Comparison of ENCODE assay signal across 25 cellular contexts in genomic region chr19:16455489-16455888, GRCh38. TPM values are rescaled to one million over a fixed set of nuclear protein-coding genes. Genes with fewer than 3 reads are reported as not detected.
DNase-seq lines count a peak whose midpoint lies in the region; ATAC-seq, FAIRE-seq and TF ChIP-seq lines count a peak whose summit lies in the region.
"Had no signal": no experiment of that assay in that cellular context is flagged by ENCODE, and none has a peak within 500 bp of the region (broad histone marks: within the 10 kb centered on the region; RNA-seq: fewer than 3 reads in every experiment).

No MANE protein-coding gene starts in this region.

- no peak overlapping the region for H3K4me2 ChIP-seq in H9 (ENCODE audit: insufficient read depth, insufficient read length, low read length)
- H3K4me2 ChIP-seq in HepG2 (ENCODE audit: low read depth, low read length): no peak overlapping the region

- H3K14ac ChIP-seq in H9 (ENCODE audit: insufficient read depth, low read length): no peak overlapping the region

- no peak overlapping the region for H2BK5ac ChIP-seq in H9 (ENCODE audit: insufficient read length, low read length)

- H3K27me3 Mint-ChIP-seq in H9 (ENCODE audit: low read depth) (no peaks in the 10 kb centered on the region), WTC11 (ENCODE audit: low read depth) (no peaks in the 10 kb centered on the region)
- H3K27me3 Mint-ChIP-seq: activated naive CD8-positive, alpha-beta T cell treated with anti-CD3 and anti-CD28 coated beads for 36 hours had no signal

- no peak overlapping the region for H2BK12ac ChIP-seq in H9 (ENCODE audit: insufficient read length, low read depth, low read length)

- H2AFZ ChIP-seq in H9 (ENCODE audit: low read length) (no peak overlapping the region), HepG2 (ENCODE audit: low read length) (no peak overlapping the region)

- no peak overlapping the region for H4K8ac ChIP-seq in H9 (replicated peaks; ENCODE audit: insufficient read length, low read depth, low read length)

- H2BK120ac ChIP-seq in H9 (ENCODE audit: low read depth, low read length, poor library complexity, severe bottlenecking): no peak overlapping the region

- H3K4me1 ChIP-seq in H9 (ENCODE audit: insufficient read depth, low read length): peaks cover 12% of the 10 kb centered on the region; the same call in 1 of the 2 replicates
- H3K4me1 ChIP-seq in HepG2 (ENCODE audit: insufficient read depth, low read length): peaks cover 44% of the 10 kb centered on the region
- H3K4me1 ChIP-seq in gastrocnemius medialis: peaks cover 77 to 86% of the 10 kb centered on the region in 2 donors

- WGBS in H9 (ENCODE audit: extremely low coverage, insufficient read length, low lambda C conversion rate): no CpG with 5 or more reads among the region's 5 CpGs
- 98% methylated on average over 5 of the region's 5 CpGs for WGBS in HepG2 (ENCODE audit: low lambda C conversion rate)

- CTCF ChIA-PET in WTC11 (lab: Charles Lee) (interaction anchor here (1.3 to 3.3 kb wide), 2 partner anchors 13 to 40 kb away, joined by 3 to 24 read pairs; partner anchors contain the start of genes C19orf44 and CALR3), HepG2 (lab: Yijun Ruan, JAX; ENCODE audit: low intra/inter-chr PET ratio, low total read pairs) (no interaction called here)

- no peaks in the 10 kb centered on the region for H3K27me3 ChIP-seq in H9 (ENCODE audit: insufficient read depth, low read length)
- H3K27me3 ChIP-seq in HepG2 (ENCODE audit: control insufficient read depth in 1 of 2, insufficient read depth in 2 of 2, low read length in 2 of 2): no peaks in the 10 kb centered on the region
- no peaks in the 10 kb centered on the region for H3K27me3 ChIP-seq in gastrocnemius medialis
- H3K27me3 ChIP-seq: uterus had no signal

- H3K36me3 ChIP-seq in HepG2 (replicated peaks in 1 of 2; ENCODE audit: control insufficient read depth in 1 of 2, insufficient read depth in 2 of 2, low read length in 2 of 2) (peaks cover 1 to 3% of the 10 kb centered on the region in 2 experiments; a peak in 1 of 5 replicates), gastrocnemius medialis (no peaks in the 10 kb centered on the region)
- H3K36me3 ChIP-seq: uterus had no signal

- peaks cover 2% of the 10 kb centered on the region for H4K20me1 ChIP-seq in H9 (ENCODE audit: control insufficient read depth, insufficient read depth, insufficient read length)
- H4K20me1 ChIP-seq in HepG2 (ENCODE audit: insufficient read depth, low read length): peaks cover 6% of the 10 kb centered on the region; the same call in 1 of the 2 replicates

- no peak overlapping the region for H3K27ac ChIP-seq in H9 (ENCODE audit: insufficient read length, low read depth, low read length)
- H3K27ac ChIP-seq in HepG2 (ENCODE audit: extremely low read length, insufficient read depth, low read length): no peak overlapping the region
- H3K27ac ChIP-seq in gastrocnemius medialis: peak overlapping the region; percentile 91 to 99 (median 96)

- in situ Hi-C loops in HepG2 (cut with HindIII; ENCODE audit: extremely low pct_ligation_motif_present, low pct_unique_long_range_greater_than_20kb): no loop called here
- in situ Hi-C loops in gastrocnemius medialis (cut with MboI; ENCODE audit: low sequenced_read_pairs in 4 of 4): loop anchor here in 2 of 4 donors (25.0 kb wide), 1 partner anchor 1582 kb away; no protein-coding TSS in a partner anchor

- no peak overlapping the region for H3K4me3 ChIP-seq in HepG2 (replicated peaks in 1 of 3; ENCODE audit: insufficient read depth in 1 of 3, low read depth in 2 of 3, low read length in 3 of 3)
- H3K4me3 ChIP-seq in gastrocnemius medialis: no peak overlapping the region
- H3K4me3 ChIP-seq: uterus had no signal

- FAIRE-seq in HepG2 (lab: Jason Lieb, UNC): no peak

- H3K23ac ChIP-seq in H9 (ENCODE audit: insufficient read length, low read depth, low read length): no peak overlapping the region

- no peak overlapping the region for H2AK5ac ChIP-seq in H9 (ENCODE audit: insufficient read length, low read length)

- ATAC-seq in WTC11: no peak
- no peak for ATAC-seq in HepG2
- ATAC-seq in gastrocnemius medialis: no peak
- ATAC-seq: esophagus mucosa, PC-3, sciatic nerve had no signal

- no peaks in the 10 kb centered on the region for H3K23me2 ChIP-seq in H9 (ENCODE audit: insufficient read length, low read depth, low read length, poor library complexity, severe bottlenecking)

- POLR2A ChIA-PET in WTC11 (lab: Charles Lee): no interaction called here
- POLR2A ChIA-PET in HepG2 (lab: Yijun Ruan, JAX): no interaction called here

- TF ChIP-seq POLR2A in HepG2 (IDR thresholded peaks at IDR 0.05; ENCODE audit: insufficient read depth in 1 of 2, low read depth in 2 of 2, low read length in 2 of 2) (no peak), gastrocnemius medialis (IDR thresholded peaks at IDR 0.05) (no peak)

- no peak for TF ChIP-seq RAD21 in HepG2 (CRISPR knock-in tag; IDR thresholded peaks at IDR 0.05)

- H3K9ac ChIP-seq in H9 (ENCODE audit: extremely low read depth, insufficient read length, low read length): no peak overlapping the region
- H3K9ac ChIP-seq in HepG2 (ENCODE audit: insufficient read depth, low read depth, low read length): no peak overlapping the region

- peak overlapping the region in 2 of 3 experiments; percentile 52 to 77; a peak in 2 of 7 replicates for H3K27ac Mint-ChIP-seq in H9
- H3K27ac Mint-ChIP-seq in WTC11: peak overlapping the region; percentile 74; the same call in 1 of the 2 replicates
- H3K27ac Mint-ChIP-seq: activated naive CD8-positive, alpha-beta T cell treated with anti-CD3 and anti-CD28 coated beads for 36 hours; activated T-helper 2 cell treated with anti-CD3 and anti-CD28 coated beads, Interferon-gamma antibody, Interleukin-2, Interleukin-4, amounts not matched to agents 10 μg/mL and 5 μg/mL and 100 μg/mL, durations not matched to agents 14 hours and 24 hours and 36 hours had no signal

- no TSS peak for BruUV-seq in HepG2 (replicated peaks; lab: Mats Ljungman, UMichigan)

- no peak overlapping the region for H3K4ac ChIP-seq in H9 (ENCODE audit: low read depth, low read length)

- no peaks in the 10 kb centered on the region for H3K9me3 ChIP-seq in H9 (ENCODE audit: control insufficient read depth, low read depth, low read length)
- no peaks in the 10 kb centered on the region for H3K9me3 ChIP-seq in HepG2 (ENCODE audit: low read length)
- no peaks in the 10 kb centered on the region for H3K9me3 ChIP-seq in gastrocnemius medialis
- H3K9me3 ChIP-seq: uterus had no signal

- TF ChIP-seq CTCF in H9 (conservative IDR thresholded peaks at IDR 0.05): no peak
- TF ChIP-seq CTCF in WTC11 (IDR thresholded peaks at IDR 0.05): no peak
- TF ChIP-seq CTCF in HepG2 (CRISPR knock-in tag; IDR thresholded peaks at IDR 0.05): no peak
- TF ChIP-seq CTCF in gastrocnemius medialis (IDR thresholded peaks at IDR 0.05 in 4 of 5, conservative IDR thresholded peaks at IDR 0.05 in 1 of 5): no peak

- H3K79me2 ChIP-seq in H9 (ENCODE audit: insufficient read depth, low read length) (peaks cover 33% of the 10 kb centered on the region; the same call in 1 of the 2 replicates), HepG2 (ENCODE audit: insufficient read depth, low read length) (peaks cover 86% of the 10 kb centered on the region)

- intact Hi-C loops in HepG2 (cut with micrococcal nuclease; ENCODE audit: unreplicated experiment) (no loop called here), gastrocnemius medialis (cut with DNase I; ENCODE audit: low total_unique reads) (loop anchor here (5.0 kb wide), 1 partner anchor 127 kb away; no protein-coding TSS in a partner anchor)

- peaks cover 4% of the 10 kb centered on the region for H3K79me1 ChIP-seq in H9 (ENCODE audit: insufficient read depth, low read depth, low read length, poor library complexity, severe bottlenecking)

- DNase-seq in H9 (no peak), WTC11 (ENCODE audit: low spot score) (no peak), HepG2 (ENCODE audit: low spot score) (no peak), gastrocnemius medialis (no peak), hypothalamus (lab: John Stamatoyannopoulos, UW) (no peak), OCI-M1 (lab: John Stamatoyannopoulos, UW) (no peak)
- no peak for DNase-seq in activated naive CD4-positive, alpha-beta T cell treated with Interleukin-2 at 50 U/mL for 16 hours
- DNase-seq: activated naive CD8-positive, alpha-beta T cell treated with anti-CD3 and anti-CD28 coated beads for 36 hours; DMS79; effector memory CD4-positive, alpha-beta T cell; foreskin melanocyte; Kasumi-1; NCI-H1694 treated with DMSO at 0.1 percent for 48 hours; PC-3; SHP77 treated with DMSO at 0.1 percent for 48 hours; stimulated activated CD8-positive, alpha-beta memory T cell treated with anti-CD3 and anti-CD28 coated beads, Interleukin-4, amount 100 ng/mL, for 48 hours; uterus had no signal

- no peak for TF ChIP-seq EP300 in HepG2 (IDR thresholded peaks at IDR 0.05; ENCODE audit: low read depth in 2 of 2, low read length in 2 of 2)
- TF ChIP-seq EP300 in HepG2 (CRISPR knock-in tag; IDR thresholded peaks at IDR 0.05; ENCODE audit: borderline replicate concordance): no peak

- no peak overlapping the region for H2BK15ac ChIP-seq in H9 (ENCODE audit: low read depth, low read length)

- H2BK20ac ChIP-seq in H9 (ENCODE audit: low read depth, low read length, poor library complexity, severe bottlenecking): no peak overlapping the region

- H3K4me1 Mint-ChIP-seq in H9: peaks cover 42 to 47% of the 10 kb centered on the region in 2 experiments
- H3K4me1 Mint-ChIP-seq in WTC11: peaks cover 52% of the 10 kb centered on the region

- no peak overlapping the region for H4K5ac ChIP-seq in H9 (ENCODE audit: insufficient read length, low read depth, low read length)

- H3K4me3 Mint-ChIP-seq in H9 (no peak overlapping the region), WTC11 (no peak overlapping the region)
- H3K4me3 Mint-ChIP-seq: activated naive CD8-positive, alpha-beta T cell treated with anti-CD3 and anti-CD28 coated beads for 36 hours had no signal

- H3T11ph ChIP-seq in H9 (ENCODE audit: low read length): no peak overlapping the region

- H4K91ac ChIP-seq in H9 (ENCODE audit: insufficient read length, low read depth, low read length): no peak overlapping the region

- H3K9me3 Mint-ChIP-seq in H9 (no peaks in the 10 kb centered on the region), WTC11 (no peaks in the 10 kb centered on the region)
- H3K9me3 Mint-ChIP-seq: activated naive CD8-positive, alpha-beta T cell treated with anti-CD3 and anti-CD28 coated beads for 36 hours; activated T-helper 2 cell treated with anti-CD3 and anti-CD28 coated beads, Interferon-gamma antibody, Interleukin-2, Interleukin-4, amounts not matched to agents 10 μg/mL and 5 μg/mL and 100 μg/mL, durations not matched to agents 14 hours and 24 hours and 36 hours had no signal

- no peak overlapping the region for H3K56ac ChIP-seq in H9 (ENCODE audit: insufficient read length, low read depth, low read length)

- H3K36me3 Mint-ChIP-seq in H9 (ENCODE audit: insufficient read depth in 1 of 3, low read depth in 3 of 3): peaks cover 0 to 5% (median 0%) of the 10 kb centered on the region in 3 experiments; a peak in 2 of 7 replicates
- no peaks in the 10 kb centered on the region for H3K36me3 Mint-ChIP-seq in WTC11

- H3K18ac ChIP-seq in H9 (ENCODE audit: insufficient read length, low read depth, low read length): no peak overlapping the region

RNA-seq across cellular contexts. Expression of gene EPS15L1, which starts 16.3 kb away (rescaled TPM):
- total RNA-seq in H9 (2021): 31.8 and 33.3 TPM in 2 replicates
- 37.9 to 44.8 TPM (median 39.1 TPM) in 3 replicates for total RNA-seq in WTC11 (2021)
- total RNA-seq in HepG2 (2016; rRNA removed; fragmentation: Illumina TruSeq; extraction: Trizol): 7.0 and 8.6 TPM in 2 replicates
- 3.7 and 4.1 TPM in 2 replicates for total RNA-seq in HepG2 (2016; cell fraction: cytosol; rRNA removed; fragmentation: Illumina TruSeq; extraction: Trizol; ENCODE audit: low read depth)
- 8.4 and 8.7 TPM in 2 replicates for total RNA-seq in HepG2 (2016; cell fraction: insoluble cytoplasmic fraction; rRNA removed; fragmentation: Illumina TruSeq; extraction: Trizol)
- 5.5 and 7.2 TPM in 2 replicates for total RNA-seq in HepG2 (2016; cell fraction: membrane; rRNA removed; fragmentation: Illumina TruSeq; extraction: Trizol)
- total RNA-seq in HepG2 (2016; cell fraction: nucleus; rRNA removed; fragmentation: Illumina TruSeq; extraction: Trizol): 16.1 and 18.4 TPM in 2 replicates
- polyA plus RNA-seq in HepG2 (2011; rRNA removed): 14.0 and 16.5 TPM in 2 replicates
- polyA plus RNA-seq in HepG2 (2011; cell fraction: cytosol; rRNA removed): 8.2 and 8.5 TPM in 2 replicates
- polyA plus RNA-seq in HepG2 (2011; cell fraction: nucleus; rRNA removed): 28.2 and 31.7 TPM in 2 replicates
- 23.7 and 24.6 TPM in 2 replicates for polyA plus RNA-seq in HepG2 (2012)
- 2.8 TPM in 2 replicates for polyA plus RNA-seq in HepG2 (2016; cell fraction: cytosol; fragmentation: Illumina TruSeq; extraction: Trizol; ENCODE audit: low read depth)
- 18.3 and 21.1 TPM in 2 replicates for polyA plus RNA-seq in HepG2 (2016; cell fraction: insoluble cytoplasmic fraction; fragmentation: Illumina TruSeq; extraction: Trizol; ENCODE audit: low read depth)
- polyA plus RNA-seq in HepG2 (2016; cell fraction: membrane; fragmentation: Illumina TruSeq; extraction: Trizol; ENCODE audit: low read depth): 3.9 and 5.1 TPM in 2 replicates
- polyA plus RNA-seq in HepG2 (2016; cell fraction: nucleus; fragmentation: Illumina TruSeq; extraction: Trizol; ENCODE audit: insufficient read depth, low read depth): 25.3 and 31.3 TPM in 2 replicates
- polyA minus RNA-seq in HepG2 (2011; rRNA and poly(A)+ RNA removed; ENCODE audit: low replicate concordance): 22.5 and 23.7 TPM in 2 replicates
- polyA minus RNA-seq in HepG2 (2011; cell fraction: cytosol; rRNA and poly(A)+ RNA removed): 13.0 and 19.8 TPM in 2 replicates
- 31.8 and 42.8 TPM in 2 replicates for polyA minus RNA-seq in HepG2 (2011; cell fraction: nucleus; rRNA and poly(A)+ RNA removed)
- total RNA-seq in gastrocnemius medialis: 10 to 100 TPM; 52.5 to 61.7 (median 59.7) TPM

RNA-seq across cellular contexts. Expression of gene CALR3, which starts 40.5 kb away (rescaled TPM):
- total RNA-seq in H9 (2021): 0.44 and 0.53 TPM in 2 replicates
- 0.21 to 0.87 TPM (median 0.50 TPM) in 3 replicates for total RNA-seq in WTC11 (2021)
- not detected in 2 replicates for total RNA-seq in HepG2 (2016; rRNA removed; fragmentation: Illumina TruSeq; extraction: Trizol)
- not detected in 2 replicates for total RNA-seq in HepG2 (2016; cell fraction: cytosol; rRNA removed; fragmentation: Illumina TruSeq; extraction: Trizol; ENCODE audit: low read depth)
- total RNA-seq in HepG2 (2016; cell fraction: insoluble cytoplasmic fraction; rRNA removed; fragmentation: Illumina TruSeq; extraction: Trizol): not detected in 2 replicates
- total RNA-seq in HepG2 (2016; cell fraction: membrane; rRNA removed; fragmentation: Illumina TruSeq; extraction: Trizol): not detected in 2 replicates
- total RNA-seq in HepG2 (2016; cell fraction: nucleus; rRNA removed; fragmentation: Illumina TruSeq; extraction: Trizol): not detected in 2 replicates
- polyA plus RNA-seq in HepG2 (2011; rRNA removed): not detected in 2 replicates
- polyA plus RNA-seq in HepG2 (2011; cell fraction: cytosol; rRNA removed): not detected in 2 replicates
- not detected in 2 replicates for polyA plus RNA-seq in HepG2 (2011; cell fraction: nucleus; rRNA removed)
- polyA plus RNA-seq in HepG2 (2012): 0.16 TPM in 1 of 2 replicates, not detected in the other
- polyA plus RNA-seq in HepG2 (2016; cell fraction: cytosol; fragmentation: Illumina TruSeq; extraction: Trizol; ENCODE audit: low read depth): not detected in 2 replicates
- polyA plus RNA-seq in HepG2 (2016; cell fraction: insoluble cytoplasmic fraction; fragmentation: Illumina TruSeq; extraction: Trizol; ENCODE audit: low read depth): not detected in 2 replicates
- polyA plus RNA-seq in HepG2 (2016; cell fraction: membrane; fragmentation: Illumina TruSeq; extraction: Trizol; ENCODE audit: low read depth): not detected in 2 replicates
- polyA plus RNA-seq in HepG2 (2016; cell fraction: nucleus; fragmentation: Illumina TruSeq; extraction: Trizol; ENCODE audit: insufficient read depth, low read depth): not detected in 2 replicates
- not detected in 2 replicates for polyA minus RNA-seq in HepG2 (2011; rRNA and poly(A)+ RNA removed; ENCODE audit: low replicate concordance)
- polyA minus RNA-seq in HepG2 (2011; cell fraction: cytosol; rRNA and poly(A)+ RNA removed): not detected in 2 replicates
- polyA minus RNA-seq in HepG2 (2011; cell fraction: nucleus; rRNA and poly(A)+ RNA removed): not detected in 2 replicates
- not detected for total RNA-seq in gastrocnemius medialis
- total RNA-seq: activated T-helper 2 cell treated with anti-CD3 and anti-CD28 coated beads, Interferon-gamma antibody, Interleukin-2, Interleukin-4, amounts not matched to agents 10 μg/mL and 5 μg/mL and 100 μg/mL, durations not matched to agents 14 hours and 24 hours and 36 hours; chondrocyte; esophagus mucosa; kidney epithelial cell; lung microvascular endothelial cell; omental fat pad; sciatic nerve; subcutaneous adipose tissue; uterus had no signal

RNA-seq across cellular contexts. Expression of gene C19orf44, which starts 40.7 kb away (rescaled TPM):
- total RNA-seq in H9 (2021): 5.7 and 6.4 TPM in 2 replicates
- 3.4 to 4.8 TPM (median 4.1 TPM) in 3 replicates for total RNA-seq in WTC11 (2021)
- 3.6 and 4.3 TPM in 2 replicates for total RNA-seq in HepG2 (2016; rRNA removed; fragmentation: Illumina TruSeq; extraction: Trizol)
- 2.6 and 3.0 TPM in 2 replicates for total RNA-seq in HepG2 (2016; cell fraction: cytosol; rRNA removed; fragmentation: Illumina TruSeq; extraction: Trizol; ENCODE audit: low read depth)
- total RNA-seq in HepG2 (2016; cell fraction: insoluble cytoplasmic fraction; rRNA removed; fragmentation: Illumina TruSeq; extraction: Trizol): 2.7 and 3.1 TPM in 2 replicates
- total RNA-seq in HepG2 (2016; cell fraction: membrane; rRNA removed; fragmentation: Illumina TruSeq; extraction: Trizol): 1.9 and 2.2 TPM in 2 replicates
- total RNA-seq in HepG2 (2016; cell fraction: nucleus; rRNA removed; fragmentation: Illumina TruSeq; extraction: Trizol): 4.6 and 4.8 TPM in 2 replicates
- 3.2 and 4.1 TPM in 2 replicates for polyA plus RNA-seq in HepG2 (2011; rRNA removed)
- polyA plus RNA-seq in HepG2 (2011; cell fraction: cytosol; rRNA removed): 3.3 and 3.5 TPM in 2 replicates
- 10.6 and 11.2 TPM in 2 replicates for polyA plus RNA-seq in HepG2 (2011; cell fraction: nucleus; rRNA removed)
- 3.4 and 5.4 TPM in 2 replicates for polyA plus RNA-seq in HepG2 (2012)
- polyA plus RNA-seq in HepG2 (2016; cell fraction: cytosol; fragmentation: Illumina TruSeq; extraction: Trizol; ENCODE audit: low read depth): 0.60 and 0.90 TPM in 2 replicates
- 3.6 and 4.3 TPM in 2 replicates for polyA plus RNA-seq in HepG2 (2016; cell fraction: insoluble cytoplasmic fraction; fragmentation: Illumina TruSeq; extraction: Trizol; ENCODE audit: low read depth)
- 1.5 TPM in 2 replicates for polyA plus RNA-seq in HepG2 (2016; cell fraction: membrane; fragmentation: Illumina TruSeq; extraction: Trizol; ENCODE audit: low read depth)
- polyA plus RNA-seq in HepG2 (2016; cell fraction: nucleus; fragmentation: Illumina TruSeq; extraction: Trizol; ENCODE audit: insufficient read depth, low read depth): 10.2 and 12.1 TPM in 2 replicates
- polyA minus RNA-seq in HepG2 (2011; rRNA and poly(A)+ RNA removed; ENCODE audit: low replicate concordance): 2.9 and 3.4 TPM in 2 replicates
- polyA minus RNA-seq in HepG2 (2011; cell fraction: cytosol; rRNA and poly(A)+ RNA removed): 2.4 and 4.4 TPM in 2 replicates
- polyA minus RNA-seq in HepG2 (2011; cell fraction: nucleus; rRNA and poly(A)+ RNA removed): 6.7 and 8.1 TPM in 2 replicates
- 1 to 10 TPM; 4.1 to 7.1 (median 5.0) TPM for total RNA-seq in gastrocnemius medialis

Comparison
In these comparisons a context has a peak if more than half of its experiments do, and no peak if none do; other contexts are left out.
1. H3K27ac ChIP-seq: peak in gastrocnemius medialis (4 of 4); none in H9 (single experiment) and HepG2 (single experiment).